In genomic region chr20:51760905-51761544, GRCh38 we compare ENCODE assay signal across 1 cellular context.
A peak's percentile ranks its signal among the peaks of the same experiment; 100 is the strongest.
TF ChIP-seq lines count a peak whose summit lies in the region.

No MANE protein-coding gene starts in this region.

TF ChIP-seq in HepG2, 621 proteins besides CTCF, POLR2A, EP300 and RAD21 (continued from another document and continues in another):
- TF ChIP-seq, protein P1, sequence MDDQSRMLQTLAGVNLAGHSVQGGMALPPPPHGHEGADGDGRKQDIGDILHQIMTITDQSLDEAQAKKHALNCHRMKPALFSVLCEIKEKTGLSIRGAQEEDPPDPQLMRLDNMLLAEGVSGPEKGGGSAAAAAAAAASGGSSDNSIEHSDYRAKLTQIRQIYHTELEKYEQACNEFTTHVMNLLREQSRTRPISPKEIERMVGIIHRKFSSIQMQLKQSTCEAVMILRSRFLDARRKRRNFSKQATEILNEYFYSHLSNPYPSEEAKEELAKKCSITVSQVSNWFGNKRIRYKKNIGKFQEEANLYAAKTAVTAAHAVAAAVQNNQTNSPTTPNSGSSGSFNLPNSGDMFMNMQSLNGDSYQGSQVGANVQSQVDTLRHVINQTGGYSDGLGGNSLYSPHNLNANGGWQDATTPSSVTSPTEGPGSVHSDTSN (CRISPR knock-in tag; IDR thresholded peaks at IDR 0.05; ENCODE audit: borderline replicate concordance), result no peak
- 0 out of 2 replicates have a peak, but pooled peaks have one; percentile 25 for TF ChIP-seq FOXJ3 (CRISPR knock-in tag; IDR thresholded peaks at IDR 0.05; ENCODE audit: borderline replicate concordance)
- TF ChIP-seq RARA (CRISPR knock-in tag; IDR thresholded peaks at IDR 0.05), result peak; percentile 91
- TF ChIP-seq PRPF4 (IDR thresholded peaks at IDR 0.05; ENCODE audit: low read depth, low read length, poor library complexity, severe bottlenecking), result peak; percentile 79
- TF ChIP-seq, protein P2, sequence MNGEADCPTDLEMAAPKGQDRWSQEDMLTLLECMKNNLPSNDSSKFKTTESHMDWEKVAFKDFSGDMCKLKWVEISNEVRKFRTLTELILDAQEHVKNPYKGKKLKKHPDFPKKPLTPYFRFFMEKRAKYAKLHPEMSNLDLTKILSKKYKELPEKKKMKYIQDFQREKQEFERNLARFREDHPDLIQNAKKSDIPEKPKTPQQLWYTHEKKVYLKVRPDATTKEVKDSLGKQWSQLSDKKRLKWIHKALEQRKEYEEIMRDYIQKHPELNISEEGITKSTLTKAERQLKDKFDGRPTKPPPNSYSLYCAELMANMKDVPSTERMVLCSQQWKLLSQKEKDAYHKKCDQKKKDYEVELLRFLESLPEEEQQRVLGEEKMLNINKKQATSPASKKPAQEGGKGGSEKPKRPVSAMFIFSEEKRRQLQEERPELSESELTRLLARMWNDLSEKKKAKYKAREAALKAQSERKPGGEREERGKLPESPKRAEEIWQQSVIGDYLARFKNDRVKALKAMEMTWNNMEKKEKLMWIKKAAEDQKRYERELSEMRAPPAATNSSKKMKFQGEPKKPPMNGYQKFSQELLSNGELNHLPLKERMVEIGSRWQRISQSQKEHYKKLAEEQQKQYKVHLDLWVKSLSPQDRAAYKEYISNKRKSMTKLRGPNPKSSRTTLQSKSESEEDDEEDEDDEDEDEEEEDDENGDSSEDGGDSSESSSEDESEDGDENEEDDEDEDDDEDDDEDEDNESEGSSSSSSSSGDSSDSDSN (CRISPR knock-in tag; IDR thresholded peaks at IDR 0.05), result no peak
- TF ChIP-seq ZNF547 (CRISPR knock-in tag; IDR thresholded peaks at IDR 0.05), result no peak
- TF ChIP-seq AKAP8 (CRISPR knock-in tag; IDR thresholded peaks at IDR 0.05), result no peak
- no peak for TF ChIP-seq KAT2B (IDR thresholded peaks at IDR 0.05; ENCODE audit: borderline replicate concordance, low read depth, low read length)
- TF ChIP-seq RORA (CRISPR knock-in tag; IDR thresholded peaks at IDR 0.05), result no peak
- no peak for TF ChIP-seq ETS1 (CRISPR knock-in tag; IDR thresholded peaks at IDR 0.05)
- TF ChIP-seq, protein P3, sequence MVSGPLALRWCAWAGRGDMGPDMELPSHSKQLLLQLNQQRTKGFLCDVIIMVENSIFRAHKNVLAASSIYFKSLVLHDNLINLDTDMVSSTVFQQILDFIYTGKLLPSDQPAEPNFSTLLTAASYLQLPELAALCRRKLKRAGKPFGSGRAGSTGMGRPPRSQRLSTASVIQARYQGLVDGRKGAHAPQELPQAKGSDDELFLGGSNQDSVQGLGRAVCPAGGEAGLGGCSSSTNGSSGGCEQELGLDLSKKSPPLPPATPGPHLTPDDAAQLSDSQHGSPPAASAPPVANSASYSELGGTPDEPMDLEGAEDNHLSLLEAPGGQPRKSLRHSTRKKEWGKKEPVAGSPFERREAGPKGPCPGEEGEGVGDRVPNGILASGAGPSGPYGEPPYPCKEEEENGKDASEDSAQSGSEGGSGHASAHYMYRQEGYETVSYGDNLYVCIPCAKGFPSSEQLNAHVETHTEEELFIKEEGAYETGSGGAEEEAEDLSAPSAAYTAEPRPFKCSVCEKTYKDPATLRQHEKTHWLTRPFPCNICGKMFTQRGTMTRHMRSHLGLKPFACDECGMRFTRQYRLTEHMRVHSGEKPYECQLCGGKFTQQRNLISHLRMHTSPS (CRISPR knock-in tag; IDR thresholded peaks at IDR 0.05; ENCODE audit: low read depth), result 0 out of 2 replicates have a peak, but pooled peaks have one; percentile 31
- no peak for TF ChIP-seq BCLAF1 (IDR thresholded peaks at IDR 0.05)
- no peak for TF ChIP-seq ATF2 (CRISPR knock-in tag; IDR thresholded peaks at IDR 0.05)
- peak; percentile 87 for TF ChIP-seq ISL2 (CRISPR knock-in tag; IDR thresholded peaks at IDR 0.05)
- TF ChIP-seq, protein P4, sequence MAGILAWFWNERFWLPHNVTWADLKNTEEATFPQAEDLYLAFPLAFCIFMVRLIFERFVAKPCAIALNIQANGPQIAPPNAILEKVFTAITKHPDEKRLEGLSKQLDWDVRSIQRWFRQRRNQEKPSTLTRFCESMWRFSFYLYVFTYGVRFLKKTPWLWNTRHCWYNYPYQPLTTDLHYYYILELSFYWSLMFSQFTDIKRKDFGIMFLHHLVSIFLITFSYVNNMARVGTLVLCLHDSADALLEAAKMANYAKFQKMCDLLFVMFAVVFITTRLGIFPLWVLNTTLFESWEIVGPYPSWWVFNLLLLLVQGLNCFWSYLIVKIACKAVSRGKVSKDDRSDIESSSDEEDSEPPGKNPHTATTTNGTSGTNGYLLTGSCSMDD (CRISPR knock-in tag; IDR thresholded peaks at IDR 0.05), result no peak
- peak; percentile 70 for TF ChIP-seq PAXIP1 (CRISPR knock-in tag; conservative IDR thresholded peaks at IDR 0.05)
- TF ChIP-seq ZNF510 (CRISPR knock-in tag; IDR thresholded peaks at IDR 0.05; ENCODE audit: low read depth), result no peak
- no peak for TF ChIP-seq ATRX (CRISPR knock-in tag; IDR thresholded peaks at IDR 0.05; ENCODE audit: borderline replicate concordance)
- no peak; the same call in 1 of the 2 replicates for TF ChIP-seq SP4 (CRISPR knock-in tag; IDR thresholded peaks at IDR 0.05)
- no peak for TF ChIP-seq REPIN1 (CRISPR knock-in tag; IDR thresholded peaks at IDR 0.05; ENCODE audit: borderline replicate concordance, low read depth)
- no peak for TF ChIP-seq POLR2AphosphoS2 (IDR thresholded peaks at IDR 0.05; ENCODE audit: low read depth, low read length)
- peak; percentile 91 for TF ChIP-seq RXRB (CRISPR knock-in tag; IDR thresholded peaks at IDR 0.05; ENCODE audit: borderline replicate concordance)
- TF ChIP-seq XBP1 (CRISPR knock-in tag; IDR thresholded peaks at IDR 0.05), result no peak
- no peak for TF ChIP-seq U2AF1 (optimal IDR thresholded peaks at IDR 0.05; ENCODE audit: low read depth, low read length)
- TF ChIP-seq, protein P5, sequence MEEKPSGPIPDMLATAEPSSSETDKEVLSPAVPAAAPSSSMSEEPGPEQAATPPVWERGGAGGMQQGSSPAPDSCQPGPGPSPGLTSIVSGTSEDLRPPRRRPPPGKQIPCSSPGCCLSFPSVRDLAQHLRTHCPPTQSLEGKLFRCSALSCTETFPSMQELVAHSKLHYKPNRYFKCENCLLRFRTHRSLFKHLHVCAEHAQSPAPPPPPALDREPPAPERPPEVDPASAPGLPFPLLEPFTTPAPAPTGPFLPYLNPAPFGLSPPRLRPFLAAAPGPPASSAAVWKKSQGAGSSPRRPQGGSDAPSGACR (CRISPR knock-in tag; IDR thresholded peaks at IDR 0.05), result no peak
- TF ChIP-seq, protein P6, sequence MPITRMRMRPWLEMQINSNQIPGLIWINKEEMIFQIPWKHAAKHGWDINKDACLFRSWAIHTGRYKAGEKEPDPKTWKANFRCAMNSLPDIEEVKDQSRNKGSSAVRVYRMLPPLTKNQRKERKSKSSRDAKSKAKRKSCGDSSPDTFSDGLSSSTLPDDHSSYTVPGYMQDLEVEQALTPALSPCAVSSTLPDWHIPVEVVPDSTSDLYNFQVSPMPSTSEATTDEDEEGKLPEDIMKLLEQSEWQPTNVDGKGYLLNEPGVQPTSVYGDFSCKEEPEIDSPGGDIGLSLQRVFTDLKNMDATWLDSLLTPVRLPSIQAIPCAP (CRISPR knock-in tag; IDR thresholded peaks at IDR 0.05; ENCODE audit: low read depth), result no peak
- TF ChIP-seq, protein P7, sequence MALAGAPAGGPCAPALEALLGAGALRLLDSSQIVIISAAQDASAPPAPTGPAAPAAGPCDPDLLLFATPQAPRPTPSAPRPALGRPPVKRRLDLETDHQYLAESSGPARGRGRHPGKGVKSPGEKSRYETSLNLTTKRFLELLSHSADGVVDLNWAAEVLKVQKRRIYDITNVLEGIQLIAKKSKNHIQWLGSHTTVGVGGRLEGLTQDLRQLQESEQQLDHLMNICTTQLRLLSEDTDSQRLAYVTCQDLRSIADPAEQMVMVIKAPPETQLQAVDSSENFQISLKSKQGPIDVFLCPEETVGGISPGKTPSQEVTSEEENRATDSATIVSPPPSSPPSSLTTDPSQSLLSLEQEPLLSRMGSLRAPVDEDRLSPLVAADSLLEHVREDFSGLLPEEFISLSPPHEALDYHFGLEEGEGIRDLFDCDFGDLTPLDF (CRISPR knock-in tag; IDR thresholded peaks at IDR 0.05), result no peak
- TF ChIP-seq, protein P8, sequence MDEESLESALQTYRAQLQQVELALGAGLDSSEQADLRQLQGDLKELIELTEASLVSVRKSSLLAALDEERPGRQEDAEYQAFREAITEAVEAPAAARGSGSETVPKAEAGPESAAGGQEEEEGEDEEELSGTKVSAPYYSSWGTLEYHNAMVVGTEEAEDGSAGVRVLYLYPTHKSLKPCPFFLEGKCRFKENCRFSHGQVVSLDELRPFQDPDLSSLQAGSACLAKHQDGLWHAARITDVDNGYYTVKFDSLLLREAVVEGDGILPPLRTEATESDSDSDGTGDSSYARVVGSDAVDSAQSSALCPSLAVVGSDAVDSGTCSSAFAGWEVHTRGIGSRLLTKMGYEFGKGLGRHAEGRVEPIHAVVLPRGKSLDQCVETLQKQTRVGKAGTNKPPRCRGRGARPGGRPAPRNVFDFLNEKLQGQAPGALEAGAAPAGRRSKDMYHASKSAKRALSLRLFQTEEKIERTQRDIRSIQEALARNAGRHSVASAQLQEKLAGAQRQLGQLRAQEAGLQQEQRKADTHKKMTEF (CRISPR knock-in tag; IDR thresholded peaks at IDR 0.05), result peak; percentile 87
- TF ChIP-seq NKX3-1 (CRISPR knock-in tag; IDR thresholded peaks at IDR 0.05), result no peak
- TF ChIP-seq ATAD3A (CRISPR knock-in tag; IDR thresholded peaks at IDR 0.05), result no peak
- TF ChIP-seq ZFP1 (CRISPR knock-in tag; IDR thresholded peaks at IDR 0.05), result 0 out of 2 replicates have a peak, but pooled peaks have one; percentile 41
- TF ChIP-seq KLF12 (CRISPR knock-in tag; IDR thresholded peaks at IDR 0.05; ENCODE audit: borderline replicate concordance), result no peak
- TF ChIP-seq JARID2 (CRISPR knock-in tag; IDR thresholded peaks at IDR 0.05; ENCODE audit: insufficient replicate concordance), result no peak
- TF ChIP-seq BRF2 (CRISPR knock-in tag; IDR thresholded peaks at IDR 0.05), result no peak
- no peak for TF ChIP-seq ZNF180 (CRISPR knock-in tag; IDR thresholded peaks at IDR 0.05; ENCODE audit: borderline replicate concordance, low read depth)
